ENCODE assay signal across 8 cellular contexts in the genomic region with DNA sequence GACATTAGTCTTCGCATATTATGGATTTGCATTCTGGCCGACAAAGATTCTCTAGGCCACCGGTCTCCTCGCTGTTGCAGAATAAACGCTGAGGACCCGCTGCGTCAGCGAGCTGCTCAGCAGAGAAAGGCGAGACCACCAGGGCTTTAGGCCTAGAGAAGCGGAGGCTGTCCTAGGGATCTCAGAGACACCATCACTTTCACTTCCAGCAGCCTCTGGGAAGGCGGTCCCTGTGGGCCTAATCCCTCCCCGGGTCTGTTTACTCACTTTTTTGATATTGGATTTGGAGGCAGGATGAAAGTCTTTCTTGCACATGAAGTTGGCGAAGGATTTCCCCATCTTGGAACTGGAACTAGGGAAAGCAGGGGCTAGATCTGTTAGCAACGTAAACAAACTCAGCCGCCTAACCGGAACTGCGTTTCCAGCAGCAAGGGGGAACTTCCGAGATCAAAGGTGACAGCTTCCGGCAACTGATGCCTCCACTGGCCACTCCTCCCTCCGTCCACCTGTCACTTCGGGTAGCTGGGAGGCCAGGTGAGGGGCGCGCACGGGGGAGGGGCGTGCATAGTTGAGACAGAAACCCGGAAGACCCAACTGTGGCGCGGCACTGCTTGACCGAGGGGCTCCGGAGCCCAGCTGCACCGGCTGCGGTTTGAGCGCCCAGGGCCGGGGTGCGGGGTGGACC. TPM values are rescaled to one million over a fixed set of nuclear protein-coding genes. Genes with fewer than 3 reads are reported as not detected.
DNase-seq lines count a peak whose midpoint lies in the region; ATAC-seq, FAIRE-seq and TF ChIP-seq lines count a peak whose summit lies in the region.

A gene with protein sequence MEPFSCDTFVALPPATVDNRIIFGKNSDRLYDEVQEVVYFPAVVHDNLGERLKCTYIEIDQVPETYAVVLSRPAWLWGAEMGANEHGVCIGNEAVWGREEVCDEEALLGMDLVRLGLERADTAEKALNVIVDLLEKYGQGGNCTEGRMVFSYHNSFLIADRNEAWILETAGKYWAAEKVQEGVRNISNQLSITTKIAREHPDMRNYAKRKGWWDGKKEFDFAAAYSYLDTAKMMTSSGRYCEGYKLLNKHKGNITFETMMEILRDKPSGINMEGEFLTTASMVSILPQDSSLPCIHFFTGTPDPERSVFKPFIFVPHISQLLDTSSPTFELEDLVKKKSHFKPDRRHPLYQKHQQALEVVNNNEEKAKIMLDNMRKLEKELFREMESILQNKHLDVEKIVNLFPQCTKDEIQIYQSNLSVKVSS (plus strand): TSS at position 447 of the 685 bp plus-strand sequence. CDS start 2,554 bp downstream, outside the sequence.

- no peaks in the 10 kb centered on the region for H3K27me3 ChIP-seq in HUES6 (ENCODE audit: control insufficient read depth, insufficient read depth, low read length)

- intact Hi-C loops in OCI-LY7 (cut with micrococcal nuclease; ENCODE audit: unreplicated experiment) = no loop called here
- intact Hi-C loops in mucosa of descending colon (cut with DNase I, micrococcal nuclease) = no loop called here

- no peak for FAIRE-seq in D721Med (lab: Jason Lieb, UNC)

- no peak within 1 kb of the TSS for H3K27ac ChIP-seq in HUES6 (ENCODE audit: low read depth, low read length)
- H3K27ac ChIP-seq in OCI-LY7 (ENCODE audit: low read depth, low read length, poor library complexity, severe bottlenecking) = no peak within 1 kb of the TSS
- peak within 1 kb of the TSS; percentile 51 for H3K27ac ChIP-seq in epithelial cell of prostate

- H3K4me3 ChIP-seq in HUES6 (ENCODE audit: low read depth, low read length) (peak within 1 kb of the TSS; percentile 95), OCI-LY7 (ENCODE audit: low read depth, low read length, poor library complexity, severe bottlenecking) (peak within 1 kb of the TSS; percentile 91), mucosa of descending colon (peak within 1 kb of the TSS; percentile 48)

- H3K36me3 ChIP-seq in HUES6 (ENCODE audit: control insufficient read depth, insufficient read depth, low read length) = 0 out of 2 replicates have a peak, but pooled peaks cover 2% of the 10 kb centered on the region
- H3K36me3 ChIP-seq in OCI-LY7 (ENCODE audit: insufficient read depth, low read length) = 0 out of 2 replicates have a peak, but pooled peaks cover 6% of the 10 kb centered on the region
- H3K36me3 ChIP-seq in mucosa of descending colon (ENCODE audit: low read depth) = no peaks in the 10 kb centered on the region

- H3K79me2 ChIP-seq in OCI-LY7 (ENCODE audit: insufficient read depth, low read depth, low read length) = peaks cover 20% of the 10 kb centered on the region

- H3K9me2 ChIP-seq in OCI-LY7 (ENCODE audit: insufficient read depth, low read length) = no peaks in the 10 kb centered on the region

- H3K4me2 ChIP-seq in OCI-LY7 (ENCODE audit: low read length) = peak within 1 kb of the TSS; percentile 81

- no peaks in the 10 kb centered on the region for H3K9me3 ChIP-seq in HUES6 (ENCODE audit: control insufficient read depth, insufficient read depth, low read depth, low read length)
- no peaks in the 10 kb centered on the region for H3K9me3 ChIP-seq in OCI-LY7 (ENCODE audit: low read length)
- H3K9me3 ChIP-seq in mucosa of descending colon = no peaks in the 10 kb centered on the region

- peak within 1 kb of the TSS; percentile 80 for H3K9ac ChIP-seq in HUES6 (ENCODE audit: low read length)

- ATAC-seq in GM21423 (IDR thresholded peaks at IDR 0.05; ENCODE audit: unreplicated experiment) (peak; percentile 95), mucosa of descending colon (peak; percentile 98)

- TF ChIP-seq CTCF in D721Med (IDR thresholded peaks at IDR 0.05; ENCODE audit: insufficient read depth, missing control alignments) (no peak), OCI-LY7 (conservative IDR thresholded peaks at IDR 0.05; ENCODE audit: low read length) (no peak), mucosa of descending colon (IDR thresholded peaks at IDR 0.05) (no peak)

- 0 out of 2 replicates have a peak, but pooled peaks cover 5% of the 10 kb centered on the region for H3K4me1 ChIP-seq in HUES6 (ENCODE audit: control insufficient read depth, insufficient read depth, low read length)
- peaks cover 14% of the 10 kb centered on the region for H3K4me1 ChIP-seq in OCI-LY7 (ENCODE audit: insufficient read depth, low read length, poor library complexity, severe bottlenecking)
- peaks cover 11% of the 10 kb centered on the region for H3K4me1 ChIP-seq in mucosa of descending colon (ENCODE audit: low read depth)

- peak within 1 kb of the TSS; percentile 97 for H2AFZ ChIP-seq in OCI-LY7 (ENCODE audit: low read length)

- CTCF ChIA-PET in OCI-LY7 (lab: Charles Lee; ENCODE audit: unreplicated experiment) = interaction anchor here (0.6 to 1.5 kb wide), 2 partner anchors 45 to 48 kb away, joined by 3 to 5 read pairs; no protein-coding TSS in a partner anchor

- DNase-seq in D721Med (ENCODE audit: insufficient read length, low spot score) (peak; percentile 35), OCI-LY7 (ENCODE audit: low spot score) (peak; percentile 85), activated T-cell treated with anti-CD3 and anti-CD28 coated beads for 4 hours (peak; percentile 64), epithelial cell of prostate (ENCODE audit: low read depth, low spot score) (peak; percentile 16), mucosa of descending colon (peak; percentile 87 to 90 (median 90))
- peak; percentile 54 for DNase-seq in stimulated activated CD8-positive, alpha-beta memory T cell treated with anti-CD3 and anti-CD28 coated beads, Interleukin-4, amount 100 ng/mL, for 24 hours (ENCODE audit: low read depth)

- POLR2A ChIA-PET in OCI-LY7 (lab: Charles Lee) = interaction anchor here (0.5 to 1.4 kb wide), 9 partner anchors 9 to 680 kb away, joined by 3 to 4 read pairs (median 3); partner anchors contain the start of gene OLA1

- TSS peak; percentile 78 for BruUV-seq in OCI-LY7 (replicated peaks; lab: Mats Ljungman, UMichigan)

- no peaks in the 10 kb centered on the region for H4K20me1 ChIP-seq in OCI-LY7 (ENCODE audit: insufficient read depth, low read length)

RNA-seq across cellular contexts. Expression of the gene that starts here (rescaled TPM):
- 6.1 and 11.8 TPM in 2 replicates for total RNA-seq in OCI-LY7 (2014; rRNA removed; shearing (Covaris generic))
- total RNA-seq in OCI-LY7 (2022) (10.6 and 13.0 TPM in 2 replicates), mucosa of descending colon (10 to 100 TPM; 21.9 to 24.9 (median 22.7) TPM)

Comparison
In these comparisons a context has a peak if more than half of its experiments do, and no peak if none do; other contexts are left out.
1. DNase-seq: peak in every context shown above with its lines; median percentile 90 in mucosa of descending colon; 85 in OCI-LY7; 64 in activated T-cell treated with anti-CD3 and anti-CD28 coated beads for 4 hours; 54 in stimulated activated CD8-positive, alpha-beta memory T cell treated with anti-CD3 and anti-CD28 coated beads, Interleukin-4, amount 100 ng/mL, for 24 hours; 35 in D721Med; 16 in epithelial cell of prostate.